In the genomic region with DNA sequence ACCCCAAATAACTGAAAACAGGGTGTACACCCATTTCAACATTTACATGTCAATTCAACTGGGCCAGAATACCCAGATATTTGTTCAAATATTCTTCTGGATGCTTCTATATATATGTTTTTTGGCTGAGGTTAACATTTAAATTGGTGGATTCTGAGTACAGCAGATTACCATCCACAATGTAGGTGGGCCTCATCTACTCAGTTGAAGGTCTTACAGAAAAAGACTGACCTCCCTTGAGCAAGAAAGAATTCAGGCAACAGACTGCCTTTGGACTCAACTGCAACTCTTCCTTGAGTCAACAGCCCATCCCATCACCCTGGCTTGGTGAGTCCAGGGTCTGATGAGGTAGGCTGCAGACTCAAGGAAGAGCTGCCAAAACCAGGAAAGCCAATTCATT, we compare ENCODE assay signal across 30 cellular contexts.
"Had no signal": no experiment of that assay in that cellular context is flagged by ENCODE, and none has a peak within 500 bp of the region (broad histone marks: within the 10 kb centered on the region; RNA-seq: fewer than 3 reads in every experiment).

No MANE protein-coding gene starts in this region.

- H3K4me1 ChIP-seq: parathyroid adenoma, psoas muscle, upper lobe of right lung, uterus had no signal

- ATAC-seq: naive thymus-derived CD8-positive, alpha-beta T cell; natural killer cell treated with Interleukin-12 subunit alpha and Interleukin-12 subunit beta and Interleukin-15 and Interleukin-18, amount 100 ng/mL, for 72 hours; psoas muscle; right cardiac atrium; right lobe of liver; stimulated activated effector memory CD8-positive, alpha-beta T cell treated with anti-CD3 and anti-CD28 coated beads, Interleukin-12 subunit alpha, Interleukin-12 subunit beta, amount 100 ng/mL, for 72 hours; stimulated activated naive B cell treated with anti-CD40 and anti-IgM and Interleukin-4, amounts not matched to agents 10 μg/mL and 1 μg/mL and 100 μg/mL, for 72 hours; upper lobe of right lung had no signal

- H3K4me1 Mint-ChIP-seq: naive thymus-derived CD8-positive, alpha-beta T cell; nephron progenitor cell; neural crest cell; stimulated activated naive B cell treated with anti-CD40 and anti-IgM and Interleukin-4, amounts not matched to agents 10 μg/mL and 1 μg/mL and 100 μg/mL, for 72 hours had no signal

- H3K27me3 Mint-ChIP-seq: naive thymus-derived CD8-positive, alpha-beta T cell; natural killer cell treated with Interleukin-12 subunit alpha and Interleukin-12 subunit beta and Interleukin-15 and Interleukin-18, amount 100 ng/mL, for 72 hours; progenitor cell of endocrine pancreas; stimulated activated naive B cell treated with anti-CD40 and anti-IgM and Interleukin-4, amounts not matched to agents 10 μg/mL and 1 μg/mL and 100 μg/mL, for 72 hours; stimulated activated naive CD8-positive, alpha-beta T cell treated with anti-CD3 and anti-CD28 coated beads, Interleukin-15, Interleukin-2, amounts not matched to agents 100 ng/mL and 50 ng/mL, for 24 hours; type B pancreatic cell had no signal

- H2AFZ ChIP-seq: parathyroid adenoma had no signal

- H3K9me3 Mint-ChIP-seq: naive thymus-derived CD8-positive, alpha-beta T cell; natural killer cell treated with Interleukin-12 subunit alpha and Interleukin-12 subunit beta and Interleukin-15 and Interleukin-18, amount 100 ng/mL, for 72 hours; stimulated activated effector memory CD8-positive, alpha-beta T cell treated with anti-CD3 and anti-CD28 coated beads, Interleukin-12 subunit alpha, Interleukin-12 subunit beta, amount 100 ng/mL, for 72 hours; stimulated activated naive CD8-positive, alpha-beta T cell treated with anti-CD3 and anti-CD28 coated beads, Interleukin-15, Interleukin-2, amounts not matched to agents 100 ng/mL and 50 ng/mL, for 24 hours; type B pancreatic cell had no signal

- H3K79me2 ChIP-seq: parathyroid adenoma had no signal

- H3K27me3 ChIP-seq: neutrophil, ovary, right lobe of liver, sigmoid colon, stomach, thyroid gland, transverse colon, upper lobe of right lung, uterus had no signal

- H3K27ac Mint-ChIP-seq: naive thymus-derived CD8-positive, alpha-beta T cell; natural killer cell treated with Interleukin-12 subunit alpha and Interleukin-12 subunit beta and Interleukin-15 and Interleukin-18, amount 100 ng/mL, for 72 hours; nephron progenitor cell; progenitor cell of endocrine pancreas; stimulated activated effector memory CD8-positive, alpha-beta T cell treated with anti-CD3 and anti-CD28 coated beads, Interleukin-12 subunit alpha, Interleukin-12 subunit beta, amount 100 ng/mL, for 72 hours; stimulated activated naive B cell treated with anti-CD40 and anti-IgM and Interleukin-4, amounts not matched to agents 10 μg/mL and 1 μg/mL and 100 μg/mL, for 72 hours; stimulated activated naive CD8-positive, alpha-beta T cell treated with anti-CD3 and anti-CD28 coated beads, Interleukin-15, Interleukin-2, amounts not matched to agents 100 ng/mL and 50 ng/mL, for 24 hours; type B pancreatic cell had no signal

- FAIRE-seq: small intestine had no signal

- H3K9ac ChIP-seq: parathyroid adenoma had no signal

- H3K4me3 Mint-ChIP-seq: naive thymus-derived CD8-positive, alpha-beta T cell; natural killer cell treated with Interleukin-12 subunit alpha and Interleukin-12 subunit beta and Interleukin-15 and Interleukin-18, amount 100 ng/mL, for 72 hours; nephron progenitor cell; neural crest cell; stimulated activated effector memory CD8-positive, alpha-beta T cell treated with anti-CD3 and anti-CD28 coated beads, Interleukin-12 subunit alpha, Interleukin-12 subunit beta, amount 100 ng/mL, for 72 hours; stimulated activated naive B cell treated with anti-CD40 and anti-IgM and Interleukin-4, amounts not matched to agents 10 μg/mL and 1 μg/mL and 100 μg/mL, for 72 hours; stimulated activated naive CD8-positive, alpha-beta T cell treated with anti-CD3 and anti-CD28 coated beads, Interleukin-15, Interleukin-2, amounts not matched to agents 100 ng/mL and 50 ng/mL, for 24 hours; type B pancreatic cell had no signal

- DNase-seq: naive thymus-derived CD8-positive, alpha-beta T cell; nephron progenitor cell; nucleus accumbens; ovary; posterior cingulate gyrus; psoas muscle; right cardiac atrium; right lobe of liver; sigmoid colon; small intestine; stimulated activated CD4-positive, alpha-beta T cell treated with anti-CD3 and anti-CD28 coated beads, Interleukin-15, amount 100 ng/mL, for 24 hours; stimulated activated CD4-positive, alpha-beta T cell treated with anti-CD3 and anti-CD28 coated beads, Interleukin-2, amount 100 ng/mL, for 24 hours; stimulated activated CD4-positive, alpha-beta T cell treated with anti-CD3 and anti-CD28 coated beads, Interleukin-2, amount 100 ng/mL, for 48 hours; stimulated activated CD4-positive, alpha-beta T cell treated with anti-CD3 and anti-CD28 coated beads, Interleukin-4, amount 100 ng/mL, for 24 hours; stimulated activated naive B cell treated with anti-CD40 and anti-IgM and Interleukin-4, amounts not matched to agents 10 μg/mL and 1 μg/mL and 100 μg/mL, for 72 hours; stimulated activated naive CD4-positive, alpha-beta T cell treated with Interleukin-2 at 50 U/mL for 16 hours; stomach; thyroid gland; transverse colon; upper lobe of right lung; uterus had no signal

- H3K36me3 ChIP-seq: ovary, sigmoid colon, thoracic aorta, thyroid gland, transverse colon, upper lobe of right lung, uterus had no signal

- H3K4me3 ChIP-seq: ovary, psoas muscle, right lobe of liver, sigmoid colon, stomach, thoracic aorta, thyroid gland, transverse colon, upper lobe of right lung, uterus had no signal

- H3K9me3 ChIP-seq: neutrophil, ovary, psoas muscle, right lobe of liver, sigmoid colon, stomach, thoracic aorta, thyroid gland, transverse colon, upper lobe of right lung, uterus had no signal

- H3K27ac ChIP-seq: neutrophil, ovary, parathyroid adenoma, psoas muscle, right lobe of liver, sigmoid colon, stomach, thoracic aorta, thyroid gland, transverse colon, upper lobe of right lung, uterus had no signal
